16 cellular contexts compared by ENCODE assay signal in the genomic region with DNA sequence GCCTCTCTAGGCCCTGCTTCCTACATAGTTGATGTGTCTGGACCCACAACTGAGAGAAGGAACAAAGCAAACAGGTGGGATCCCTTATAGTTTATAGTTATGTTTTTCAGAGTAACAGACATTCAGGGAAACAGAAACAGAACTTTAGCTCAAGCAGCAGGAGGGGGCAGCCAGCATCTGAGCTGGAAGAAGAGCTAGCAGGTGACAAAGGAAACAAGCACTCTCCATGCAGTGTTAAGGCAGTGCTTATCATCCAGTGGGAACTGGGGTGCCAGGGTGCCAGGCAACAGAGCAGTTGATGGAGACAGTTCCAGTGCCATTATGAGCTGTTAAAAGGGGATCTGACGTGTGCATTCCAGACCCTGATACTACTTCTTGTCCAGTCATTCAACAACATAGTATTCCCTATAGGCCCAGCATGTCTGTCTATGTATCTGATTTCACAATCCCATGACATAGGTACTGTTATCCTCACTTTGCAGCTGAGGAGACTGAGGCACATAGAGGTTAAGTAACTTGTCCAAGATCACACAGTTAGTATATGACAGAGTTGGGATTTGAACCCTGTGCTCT. TPM values are rescaled to one million over a fixed set of nuclear protein-coding genes. Genes with fewer than 3 reads are reported as not detected.
DNase-seq lines count a peak whose midpoint lies in the region; ATAC-seq, FAIRE-seq and TF ChIP-seq lines count a peak whose summit lies in the region.
"Had no signal": no experiment of that assay in that cellular context is flagged by ENCODE, and none has a peak within 500 bp of the region (broad histone marks: within the 10 kb centered on the region; RNA-seq: fewer than 3 reads in every experiment).

No MANE protein-coding gene starts in this region.

- H3K27ac Mint-ChIP-seq in activated CD4-positive, alpha-beta T cell treated with anti-CD3 and anti-CD28 coated beads, Interleukin-2, amount 10 ng/mL, durations not matched to agents 7 days and 5 days = peak overlapping the region; percentile 74
- peak overlapping the region; percentile 45 to 60 for H3K27ac Mint-ChIP-seq in natural killer cell

- H3K36me3 ChIP-seq in K562 (ENCODE audit: control insufficient read depth, insufficient read depth, low read length) = no peaks in the 10 kb centered on the region
- H3K36me3 ChIP-seq: BE2C, HAP-1 had no signal

- WGBS in K562 (ENCODE audit: insufficient coverage, low coverage, missing lambda C conversion rate) = 11% methylated on average over 1 of the region's 1 CpG

- TF ChIP-seq CTCF in GM12865 (IDR thresholded peaks at IDR 0.05; ENCODE audit: insufficient read depth, low read depth, low read length, missing control alignments) (no peak), K562 (IDR thresholded peaks at IDR 0.05 in 2 of 3, conservative IDR thresholded peaks at IDR 0.05 in 1 of 3; ENCODE audit: insufficient read depth in 2 of 3, low read depth in 1 of 3, low read length in 3 of 3) (no peak), natural killer cell (IDR thresholded peaks at IDR 0.05) (no peak)

- H3K9me3 ChIP-seq in K562 (replicated peaks; ENCODE audit: control insufficient read depth, insufficient read depth, low read depth, low read length) = no peaks in the 10 kb centered on the region
- H3K9me3 ChIP-seq: BE2C, HAP-1 had no signal

- in situ Hi-C loops in K562 (cut with MboI) = no loop called here

- POLR2A ChIA-PET in activated CD4-positive, alpha-beta T cell treated with anti-CD3 and anti-CD28 coated beads, Interleukin-2, amount 10 ng/mL, durations not matched to agents 7 days and 5 days (lab: Charles Lee) = no interaction called here
- POLR2A ChIA-PET in K562 (lab: Yijun Ruan, JAX) = interaction anchor here (0.6 kb wide), 1 partner anchor 246 kb away, joined by 3 read pairs; no protein-coding TSS in a partner anchor

- no peak for TF ChIP-seq RAD21 in K562 (CRISPR knock-in tag; conservative IDR thresholded peaks at IDR 0.05 in 1 of 2, IDR thresholded peaks at IDR 0.05 in 1 of 2)

- no peak overlapping the region for H3K9ac ChIP-seq in K562 (ENCODE audit: insufficient read depth in 1 of 2, low read depth in 2 of 2, low read length in 2 of 2)

- DNase-seq in activated CD4-positive, alpha-beta T cell treated with anti-CD3 and anti-CD28 coated beads, Interleukin-2, amount 10 ng/mL, durations not matched to agents 7 days and 5 days = peak; percentile 6
- no peak for DNase-seq in activated CD4-positive, alpha-beta T cell treated with anti-CD3 and anti-CD28 coated beads, Interleukin-2, amount 50 U/mL, for 48 hours
- DNase-seq in GM12865 (ENCODE audit: low read depth) (peak; percentile 24), K562 (ENCODE audit: extremely low read depth in 1 of 4, low spot score in 3 of 4) (no peak), natural killer cell (no peak), hypothalamus (lab: John Stamatoyannopoulos, UW) (no peak), NCI-H2029 (lab: John Stamatoyannopoulos, UW) (no peak)
- DNase-seq in stimulated activated CD8-positive, alpha-beta memory T cell treated with anti-CD3 and anti-CD28 coated beads, Interleukin-4, amount 100 ng/mL, for 48 hours = no peak
- DNase-seq: BE2C; CD4-positive, alpha-beta memory T cell; EL had no signal

- H3K27me3 Mint-ChIP-seq in activated CD4-positive, alpha-beta T cell treated with anti-CD3 and anti-CD28 coated beads, Interleukin-2, amount 10 ng/mL, durations not matched to agents 7 days and 5 days = peaks cover 2% of the 10 kb centered on the region
- H3K27me3 Mint-ChIP-seq in natural killer cell (ENCODE audit: low read depth in 2 of 2) = no peaks in the 10 kb centered on the region

- H3K9me1 ChIP-seq in K562 (ENCODE audit: control insufficient read depth, insufficient read depth, low read length) = no peaks in the 10 kb centered on the region

- H3K4me2 ChIP-seq in K562 (ENCODE audit: insufficient read depth, low read length) = no peak overlapping the region

- H2AFZ ChIP-seq in K562 (ENCODE audit: low read depth, low read length) = no peak overlapping the region

- TF ChIP-seq POLR2A in K562 (conservative IDR thresholded peaks at IDR 0.05) = no peak

- FAIRE-seq in K562 (lab: Jason Lieb, UNC) = no peak
- FAIRE-seq: A204.1, G401.6, H1 had no signal

- ATAC-seq in K562 (no peak), natural killer cell (no peak)

- H3K9me3 Mint-ChIP-seq in activated CD4-positive, alpha-beta T cell treated with anti-CD3 and anti-CD28 coated beads, Interleukin-2, amount 10 ng/mL, durations not matched to agents 7 days and 5 days = peaks cover 12% of the 10 kb centered on the region
- no peaks in the 10 kb centered on the region for H3K9me3 Mint-ChIP-seq in natural killer cell

- CTCF ChIA-PET in activated CD4-positive, alpha-beta T cell treated with anti-CD3 and anti-CD28 coated beads, Interleukin-2, amount 10 ng/mL, durations not matched to agents 7 days and 5 days (lab: Charles Lee) = interaction anchor here (0.6 to 2.0 kb wide), 5 partner anchors 9 to 764 kb away, joined by 3 to 7 read pairs (median 4); no protein-coding TSS in a partner anchor
- CTCF ChIA-PET in K562 (lab: Yijun Ruan, JAX; ENCODE audit: low intra/inter-chr PET ratio) = no interaction called here

- intact Hi-C loops in K562 (cut with micrococcal nuclease) = no loop called here
- intact Hi-C loops in natural killer cell (cut with micrococcal nuclease) = no loop called here

- H3K4me1 ChIP-seq in K562 (replicated peaks in 1 of 2; ENCODE audit: control insufficient read depth in 2 of 2, insufficient read depth in 2 of 2, low read length in 2 of 2) = peaks cover 0 to 14% of the 10 kb centered on the region in 2 experiments; a peak in 2 of 5 replicates
- H3K4me1 ChIP-seq: BE2C, HAP-1 had no signal

- no peak overlapping the region for H3K4me3 Mint-ChIP-seq in activated CD4-positive, alpha-beta T cell treated with anti-CD3 and anti-CD28 coated beads, Interleukin-2, amount 10 ng/mL, durations not matched to agents 7 days and 5 days
- peak overlapping the region; percentile 4 for H3K4me3 Mint-ChIP-seq in natural killer cell

- BruUV-seq in K562 (replicated peaks; lab: Mats Ljungman, UMichigan) = no TSS peak

- H3K4me1 Mint-ChIP-seq in activated CD4-positive, alpha-beta T cell treated with anti-CD3 and anti-CD28 coated beads, Interleukin-2, amount 10 ng/mL, durations not matched to agents 7 days and 5 days = peaks cover 68% of the 10 kb centered on the region
- peaks cover 68 to 74% of the 10 kb centered on the region in 2 donors for H3K4me1 Mint-ChIP-seq in natural killer cell

- H3K27me3 ChIP-seq in K562 (ENCODE audit: control insufficient read depth in 2 of 2, insufficient read depth in 2 of 2, low read length in 2 of 2) = peaks cover 6 to 28% of the 10 kb centered on the region in 2 experiments; a peak in 4 of 5 replicates
- H3K27me3 ChIP-seq: BE2C had no signal

- no peak for TF ChIP-seq EP300 in K562 (IDR thresholded peaks at IDR 0.05; ENCODE audit: low read length)

- H3K36me3 Mint-ChIP-seq in activated CD4-positive, alpha-beta T cell treated with anti-CD3 and anti-CD28 coated beads, Interleukin-2, amount 10 ng/mL, durations not matched to agents 7 days and 5 days (ENCODE audit: low read depth) = peaks cover 46% of the 10 kb centered on the region
- H3K36me3 Mint-ChIP-seq in natural killer cell = peaks cover 13% of the 10 kb centered on the region

- H3K79me2 ChIP-seq in K562 (ENCODE audit: control insufficient read depth, insufficient read depth, low read length) = no peaks in the 10 kb centered on the region

- no peak overlapping the region for H3K27ac ChIP-seq in K562 (ENCODE audit: extremely low read depth, low read depth, low read length)
- H3K27ac ChIP-seq: C4-2B had no signal

- H4K20me1 ChIP-seq in K562 (replicated peaks; ENCODE audit: control insufficient read depth, insufficient read depth, low read length) = no peaks in the 10 kb centered on the region

- H3K4me3 ChIP-seq in GM12865 (ENCODE audit: low read depth, low read length) (no peak overlapping the region), K562 (no peak overlapping the region)
- H3K4me3 ChIP-seq: HAP-1 had no signal

TF ChIP-seq in K562, 482 proteins besides CTCF, POLR2A, EP300 and RAD21:
- TF ChIP-seq CEBPB (tag; IDR thresholded peaks at IDR 0.05) (peak; percentile 22; the same call in 1 of the 2 replicates), HDAC1 (IDR thresholded peaks at IDR 0.05) (no peak)

RNA-seq across cellular contexts. Expression of a gene that starts 13.5 kb away (rescaled TPM):
- total RNA-seq in activated CD4-positive, alpha-beta T cell treated with anti-CD3 and anti-CD28 coated beads, Interleukin-2, amount 10 ng/mL, durations not matched to agents 7 days and 5 days = 10 to 100 TPM; 18.4 to 21.5 TPM
- 1.9 and 2.5 TPM in 2 replicates for total RNA-seq in K562 (2011; cell fraction: chromatin; rRNA removed; ENCODE audit: low replicate concordance)
- total RNA-seq in K562 (2011; cell fraction: nucleolus; rRNA removed) = 0.83 and 2.0 TPM in 2 replicates
- total RNA-seq in K562 (2011; cell fraction: nucleoplasm; rRNA removed) = 1.5 and 2.0 TPM in 2 replicates
- total RNA-seq in K562 (2014; rRNA removed) = 0.09 and 0.16 TPM in 2 replicates
- 0.26 and 0.33 TPM in 2 replicates for total RNA-seq in K562 (2014; rRNA removed; fragmentation: Illumina TruSeq; extraction: Trizol)
- total RNA-seq in K562 (2015; rRNA removed; fragmentation: Illumina TruSeq; extraction: Trizol) = 0.11 and 0.23 TPM in 2 replicates
- 0.58 and 0.63 TPM in 2 replicates for total RNA-seq in K562 (2021)
- 0.23 and 0.35 TPM in 2 replicates for polyA plus RNA-seq in K562 (2011; rRNA removed)
- 0.28 and 0.54 TPM in 2 replicates for polyA plus RNA-seq in K562 (2011; cell fraction: cytosol; rRNA removed)
- polyA plus RNA-seq in K562 (2011; cell fraction: nucleus; rRNA removed) = 0.38 and 0.65 TPM in 2 replicates
- 0.43 and 0.93 TPM in 2 replicates for polyA plus RNA-seq in K562 (2012)
- polyA plus RNA-seq in K562 (2014; fragmentation: Illumina TruSeq; extraction: Trizol) = 0.53 and 0.55 TPM in 2 replicates
- under 1 TPM in 1 of 2 experiments, not detected in 1; 0.11 TPM for polyA plus RNA-seq in K562 (2014; fragmentation: Nextera tagmentation; extraction: Ambion mirVana)
- polyA plus RNA-seq in K562 (2014; rRNA removed) = 0.15 and 0.49 TPM in 2 replicates
- polyA minus RNA-seq in K562 (2011; rRNA and poly(A)+ RNA removed) = 0.45 and 0.74 TPM in 2 replicates
- 0.55 TPM in 1 of 2 replicates, not detected in the other for polyA minus RNA-seq in K562 (2011; cell fraction: cytosol; rRNA and poly(A)+ RNA removed)
- 0.11 and 0.40 TPM in 2 replicates for polyA minus RNA-seq in K562 (2011; cell fraction: nucleus; rRNA and poly(A)+ RNA removed)
- total RNA-seq in natural killer cell = 10 to 100 TPM; 26.2 to 35.2 (median 29.8) TPM

Comparison
In these comparisons a context has a peak if more than half of its experiments do, and no peak if none do; other contexts are left out.
1. DNase-seq: peak in activated CD4-positive, alpha-beta T cell treated with anti-CD3 and anti-CD28 coated beads, Interleukin-2, amount 10 ng/mL, durations not matched to agents 7 days and 5 days (single experiment) and GM12865 (single experiment); none in activated CD4-positive, alpha-beta T cell treated with anti-CD3 and anti-CD28 coated beads, Interleukin-2, amount 50 U/mL, for 48 hours (0 of 2), K562 (0 of 4), natural killer cell (single experiment), stimulated activated CD8-positive, alpha-beta memory T cell treated with anti-CD3 and anti-CD28 coated beads, Interleukin-4, amount 100 ng/mL, for 48 hours (single experiment), hypothalamus (0 of 51) and NCI-H2029 (single experiment).
2. RNA of a gene that starts 13.5 kb away (total RNA-seq): 26.2 to 35.2 TPM in natural killer cell and 18.4 to 21.5 TPM in activated CD4-positive, alpha-beta T cell treated with anti-CD3 and anti-CD28 coated beads, Interleukin-2, amount 10 ng/mL, durations not matched to agents 7 days and 5 days; 0.09 to 2.5 TPM in K562; every median in the first group is over 4 times any median in the second.